Comparison of ENCODE assay signal across 1 cellular context in genomic region chr15:61621146-61621545, GRCh38.
TF ChIP-seq lines count a peak whose summit lies in the region.

No MANE protein-coding gene starts in this region.

TF ChIP-seq in K562, 482 proteins besides CTCF, POLR2A, EP300 and RAD21 (continued from another document):
- TF ChIP-seq NEUROD1 (IDR thresholded peaks at IDR 0.05; ENCODE audit: borderline replicate concordance, low read depth, low read length, partially characterized antibody) (peak; percentile 56), GATA2 (CRISPR knock-in tag; IDR thresholded peaks at IDR 0.05) (peak; percentile 73), GABPB1 (CRISPR knock-in tag; IDR thresholded peaks at IDR 0.05) (no peak), BCOR (IDR thresholded peaks at IDR 0.05) (0 out of 2 replicates have a peak, but pooled peaks have one; percentile 33), ERF (CRISPR knock-in tag; IDR thresholded peaks at IDR 0.05) (no peak), KAT2B (IDR thresholded peaks at IDR 0.05; ENCODE audit: low read depth, low read length) (no peak), ZNF445 (CRISPR knock-in tag; IDR thresholded peaks at IDR 0.05; ENCODE audit: low read depth) (no peak), KLF16 (IDR thresholded peaks at IDR 0.05) (peak; percentile 89), GTF2A2 (tag; IDR thresholded peaks at IDR 0.05) (no peak), RB1 (IDR thresholded peaks at IDR 0.05; ENCODE audit: low read depth) (no peak), PHB2 (IDR thresholded peaks at IDR 0.05; ENCODE audit: low read depth) (peak; percentile 84), POLR3G (IDR thresholded peaks at IDR 0.05; ENCODE audit: extremely low read depth, insufficient read length, insufficient replicate concordance) (no peak), MXI1 (IDR thresholded peaks at IDR 0.05; ENCODE audit: low read depth, low read length) (no peak), ZNF551 (CRISPR knock-in tag; IDR thresholded peaks at IDR 0.05) (no peak), THRAP3 (IDR thresholded peaks at IDR 0.05; ENCODE audit: borderline replicate concordance) (no peak), SAP30 (IDR thresholded peaks at IDR 0.05; ENCODE audit: borderline replicate concordance, insufficient read depth, low read depth, low read length, poor library complexity, severe bottlenecking) (no peak), MEF2A (IDR thresholded peaks at IDR 0.05; ENCODE audit: control insufficient read depth, low read depth, low read length) (no peak), CC2D1A (IDR thresholded peaks at IDR 0.05) (peak; percentile 87; the same call in 1 of the 2 replicates), KAT7 (CRISPR knock-in tag; IDR thresholded peaks at IDR 0.05; ENCODE audit: borderline replicate concordance) (no peak), ELF1 (tag; IDR thresholded peaks at IDR 0.05) (no peak), STAT5A (IDR thresholded peaks at IDR 0.05; ENCODE audit: borderline replicate concordance, low read length) (peak; percentile 81), MTA1 (IDR thresholded peaks at IDR 0.05; ENCODE audit: borderline replicate concordance) (no peak), ILF3 (IDR thresholded peaks at IDR 0.05; ENCODE audit: borderline replicate concordance) (no peak), ZBTB12 (CRISPR knock-in tag; IDR thresholded peaks at IDR 0.05) (no peak), KDM1A (IDR thresholded peaks at IDR 0.05) (peak; percentile 43 to 62; a peak in 2 of 4 replicates), ZHX1 (conservative IDR thresholded peaks at IDR 0.05; ENCODE audit: low read length) (no peak), ZNF143 (CRISPR knock-in tag; IDR thresholded peaks at IDR 0.05) (no peak)
- TF ChIP-seq, protein P1, sequence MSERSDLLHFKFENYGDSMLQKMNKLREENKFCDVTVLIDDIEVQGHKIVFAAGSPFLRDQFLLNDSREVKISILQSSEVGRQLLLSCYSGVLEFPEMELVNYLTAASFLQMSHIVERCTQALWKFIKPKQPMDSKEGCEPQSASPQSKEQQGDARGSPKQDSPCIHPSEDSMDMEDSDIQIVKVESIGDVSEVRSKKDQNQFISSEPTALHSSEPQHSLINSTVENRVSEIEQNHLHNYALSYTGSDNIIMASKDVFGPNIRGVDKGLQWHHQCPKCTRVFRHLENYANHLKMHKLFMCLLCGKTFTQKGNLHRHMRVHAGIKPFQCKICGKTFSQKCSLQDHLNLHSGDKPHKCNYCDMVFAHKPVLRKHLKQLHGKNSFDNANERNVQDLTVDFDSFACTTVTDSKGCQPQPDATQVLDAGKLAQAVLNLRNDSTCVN (CRISPR knock-in tag; IDR thresholded peaks at IDR 0.05) = no peak
- TF ChIP-seq, protein P2, sequence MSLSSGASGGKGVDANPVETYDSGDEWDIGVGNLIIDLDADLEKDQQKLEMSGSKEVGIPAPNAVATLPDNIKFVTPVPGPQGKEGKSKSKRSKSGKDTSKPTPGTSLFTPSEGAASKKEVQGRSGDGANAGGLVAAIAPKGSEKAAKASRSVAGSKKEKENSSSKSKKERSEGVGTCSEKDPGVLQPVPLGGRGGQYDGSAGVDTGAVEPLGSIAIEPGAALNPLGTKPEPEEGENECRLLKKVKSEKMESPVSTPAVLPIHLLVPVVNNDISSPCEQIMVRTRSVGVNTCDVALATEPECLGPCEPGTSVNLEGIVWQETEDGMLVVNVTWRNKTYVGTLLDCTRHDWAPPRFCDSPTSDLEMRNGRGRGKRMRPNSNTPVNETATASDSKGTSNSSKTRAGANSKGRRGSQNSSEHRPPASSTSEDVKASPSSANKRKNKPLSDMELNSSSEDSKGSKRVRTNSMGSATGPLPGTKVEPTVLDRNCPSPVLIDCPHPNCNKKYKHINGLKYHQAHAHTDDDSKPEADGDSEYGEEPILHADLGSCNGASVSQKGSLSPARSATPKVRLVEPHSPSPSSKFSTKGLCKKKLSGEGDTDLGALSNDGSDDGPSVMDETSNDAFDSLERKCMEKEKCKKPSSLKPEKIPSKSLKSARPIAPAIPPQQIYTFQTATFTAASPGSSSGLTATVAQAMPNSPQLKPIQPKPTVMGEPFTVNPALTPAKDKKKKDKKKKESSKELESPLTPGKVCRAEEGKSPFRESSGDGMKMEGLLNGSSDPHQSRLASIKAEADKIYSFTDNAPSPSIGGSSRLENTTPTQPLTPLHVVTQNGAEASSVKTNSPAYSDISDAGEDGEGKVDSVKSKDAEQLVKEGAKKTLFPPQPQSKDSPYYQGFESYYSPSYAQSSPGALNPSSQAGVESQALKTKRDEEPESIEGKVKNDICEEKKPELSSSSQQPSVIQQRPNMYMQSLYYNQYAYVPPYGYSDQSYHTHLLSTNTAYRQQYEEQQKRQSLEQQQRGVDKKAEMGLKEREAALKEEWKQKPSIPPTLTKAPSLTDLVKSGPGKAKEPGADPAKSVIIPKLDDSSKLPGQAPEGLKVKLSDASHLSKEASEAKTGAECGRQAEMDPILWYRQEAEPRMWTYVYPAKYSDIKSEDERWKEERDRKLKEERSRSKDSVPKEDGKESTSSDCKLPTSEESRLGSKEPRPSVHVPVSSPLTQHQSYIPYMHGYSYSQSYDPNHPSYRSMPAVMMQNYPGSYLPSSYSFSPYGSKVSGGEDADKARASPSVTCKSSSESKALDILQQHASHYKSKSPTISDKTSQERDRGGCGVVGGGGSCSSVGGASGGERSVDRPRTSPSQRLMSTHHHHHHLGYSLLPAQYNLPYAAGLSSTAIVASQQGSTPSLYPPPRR (CRISPR knock-in tag; IDR thresholded peaks at IDR 0.05; ENCODE audit: borderline replicate concordance) = no peak
- TF ChIP-seq, protein P3, sequence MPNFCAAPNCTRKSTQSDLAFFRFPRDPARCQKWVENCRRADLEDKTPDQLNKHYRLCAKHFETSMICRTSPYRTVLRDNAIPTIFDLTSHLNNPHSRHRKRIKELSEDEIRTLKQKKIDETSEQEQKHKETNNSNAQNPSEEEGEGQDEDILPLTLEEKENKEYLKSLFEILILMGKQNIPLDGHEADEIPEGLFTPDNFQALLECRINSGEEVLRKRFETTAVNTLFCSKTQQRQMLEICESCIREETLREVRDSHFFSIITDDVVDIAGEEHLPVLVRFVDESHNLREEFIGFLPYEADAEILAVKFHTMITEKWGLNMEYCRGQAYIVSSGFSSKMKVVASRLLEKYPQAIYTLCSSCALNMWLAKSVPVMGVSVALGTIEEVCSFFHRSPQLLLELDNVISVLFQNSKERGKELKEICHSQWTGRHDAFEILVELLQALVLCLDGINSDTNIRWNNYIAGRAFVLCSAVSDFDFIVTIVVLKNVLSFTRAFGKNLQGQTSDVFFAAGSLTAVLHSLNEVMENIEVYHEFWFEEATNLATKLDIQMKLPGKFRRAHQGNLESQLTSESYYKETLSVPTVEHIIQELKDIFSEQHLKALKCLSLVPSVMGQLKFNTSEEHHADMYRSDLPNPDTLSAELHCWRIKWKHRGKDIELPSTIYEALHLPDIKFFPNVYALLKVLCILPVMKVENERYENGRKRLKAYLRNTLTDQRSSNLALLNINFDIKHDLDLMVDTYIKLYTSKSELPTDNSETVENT (CRISPR knock-in tag; IDR thresholded peaks at IDR 0.05) = no peak
- TF ChIP-seq, protein P4, sequence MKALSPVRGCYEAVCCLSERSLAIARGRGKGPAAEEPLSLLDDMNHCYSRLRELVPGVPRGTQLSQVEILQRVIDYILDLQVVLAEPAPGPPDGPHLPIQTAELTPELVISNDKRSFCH (CRISPR knock-in tag; IDR thresholded peaks at IDR 0.05) = no peak
- TF ChIP-seq, protein P4 (tag; IDR thresholded peaks at IDR 0.05) = no peak
